8 cellular contexts compared by ENCODE assay signal in the genomic region with DNA sequence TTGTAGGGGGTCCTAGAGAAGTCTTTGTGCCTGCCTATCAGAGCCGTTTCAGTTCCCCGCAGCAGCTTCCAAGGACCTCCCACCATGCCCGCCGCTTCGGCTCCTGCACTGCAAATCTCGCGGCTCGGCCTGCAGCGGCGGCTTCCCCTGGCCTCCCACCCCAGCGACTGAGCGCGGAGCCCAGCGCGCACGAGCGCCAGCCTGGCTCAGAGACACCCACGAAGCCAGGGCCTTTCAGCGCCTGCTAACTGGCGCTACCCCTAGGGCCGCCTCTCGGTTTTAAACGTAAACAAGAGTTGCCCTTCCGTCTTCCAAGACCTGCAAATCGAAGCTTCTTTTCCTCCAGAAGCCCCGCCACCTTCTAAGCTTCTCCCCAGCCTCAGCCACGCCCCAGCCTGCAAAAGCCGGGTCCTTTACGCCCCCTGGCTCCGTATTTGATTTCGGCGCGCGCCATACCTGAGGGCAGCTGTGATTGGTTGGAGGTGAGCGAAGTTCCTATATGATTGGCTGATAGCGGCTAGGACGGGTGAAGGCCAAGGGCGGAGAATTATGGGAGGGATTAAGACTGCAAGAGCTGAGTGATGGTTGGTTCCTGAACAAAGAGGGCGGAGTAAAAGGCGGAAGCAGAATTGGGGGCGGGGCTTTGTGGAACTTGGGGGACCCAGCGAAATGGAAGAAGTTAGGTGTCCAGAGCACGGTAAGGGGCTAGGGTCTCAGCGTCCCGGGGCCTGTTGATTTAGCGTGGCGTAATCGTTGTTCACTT. TPM values are rescaled to one million over a fixed set of nuclear protein-coding genes. Genes with fewer than 3 reads are reported as not detected.
DNase-seq lines count a peak whose midpoint lies in the region; ATAC-seq and TF ChIP-seq lines count a peak whose summit lies in the region.

A gene (plus strand): TSS at position 649 of the 763 bp plus-strand sequence. CDS start 21 bp downstream, at position 670.

- H3K27me3 Mint-ChIP-seq in immature natural killer cell (ENCODE audit: low read depth in 3 of 3): peaks cover 0 to 3% (median 2%) of the 10 kb centered on the region in 3 donors

- peaks cover 17 to 23% of the 10 kb centered on the region in 2 donors for H3K4me1 Mint-ChIP-seq in immature natural killer cell

- TF ChIP-seq CTCF in WERI-Rb-1 (IDR thresholded peaks at IDR 0.05; ENCODE audit: low read depth, low read length) (no peak), cardiac fibroblast (IDR thresholded peaks at IDR 0.05; ENCODE audit: low read depth, low read length) (no peak)

- H3K9me3 ChIP-seq in WERI-Rb-1 (ENCODE audit: severe bottlenecking): no peaks in the 10 kb centered on the region

- H3K27ac Mint-ChIP-seq in immature natural killer cell: peak within 1 kb of the TSS in 2 of 6 donors; percentile 40 to 79

- H3K4me3 ChIP-seq in WERI-Rb-1 (ENCODE audit: low read depth, low read length) (peak within 1 kb of the TSS; percentile 97), cardiac fibroblast (replicated peaks in 1 of 2; ENCODE audit: low read depth in 2 of 2, low read length in 2 of 2) (peak within 1 kb of the TSS; percentile 71 to 79)

- DNase-seq in AG08395 (ENCODE audit: low spot score): peak; percentile 100
- DNase-seq in NCI-H2227 (lab: John Stamatoyannopoulos, UW; ENCODE audit: unreplicated experiment): peak; percentile 99
- DNase-seq in WERI-Rb-1: peak; percentile 98
- peak; percentile 99 for DNase-seq in cardiac fibroblast (ENCODE audit: low read depth in 2 of 2)
- DNase-seq in immature natural killer cell: peak; percentile 97 to 98 (median 98)
- DNase-seq in smooth muscle cell of the brain vasculature (ENCODE audit: low read depth, low spot score): peak; percentile 96

- H3K9me3 Mint-ChIP-seq in immature natural killer cell: no peaks in the 10 kb centered on the region

- peak within 1 kb of the TSS; percentile 92 for H3K27ac ChIP-seq in WERI-Rb-1

- peak; percentile 94 for ATAC-seq in GM18909 (IDR thresholded peaks at IDR 0.05; ENCODE audit: poor library complexity, unreplicated experiment)
- peak; percentile 96 for ATAC-seq in HG03159 (IDR thresholded peaks at IDR 0.05; ENCODE audit: unreplicated experiment)

- H3K36me3 Mint-ChIP-seq in immature natural killer cell: peaks cover 0 to 5% (median under 1%) of the 10 kb centered on the region in 3 donors

- peaks cover 15% of the 10 kb centered on the region for H3K36me3 ChIP-seq in WERI-Rb-1

- H3K4me3 Mint-ChIP-seq in immature natural killer cell: no peak within 1 kb of the TSS

- no peaks in the 10 kb centered on the region for H3K27me3 ChIP-seq in WERI-Rb-1 (ENCODE audit: insufficient read depth, low read depth, severe bottlenecking)

RNA-seq across cellular contexts. Expression of the gene that starts here (rescaled TPM):
- polyA plus RNA-seq in immature natural killer cell: 10 to 100 TPM in 1 of 3 donors, 1 to 10 TPM in 1, under 1 TPM in 1; 0.29 to 10.8 (median 2.8) TPM

Comparison
In these comparisons a context has a peak if more than half of its experiments do, and no peak if none do; other contexts are left out.
1. Peak in every context shown above with its lines: DNase-seq, ATAC-seq, H3K4me3 ChIP-seq and H3K27ac ChIP-seq.